Comparison of ENCODE assay signal across 21 cellular contexts in the genomic region with DNA sequence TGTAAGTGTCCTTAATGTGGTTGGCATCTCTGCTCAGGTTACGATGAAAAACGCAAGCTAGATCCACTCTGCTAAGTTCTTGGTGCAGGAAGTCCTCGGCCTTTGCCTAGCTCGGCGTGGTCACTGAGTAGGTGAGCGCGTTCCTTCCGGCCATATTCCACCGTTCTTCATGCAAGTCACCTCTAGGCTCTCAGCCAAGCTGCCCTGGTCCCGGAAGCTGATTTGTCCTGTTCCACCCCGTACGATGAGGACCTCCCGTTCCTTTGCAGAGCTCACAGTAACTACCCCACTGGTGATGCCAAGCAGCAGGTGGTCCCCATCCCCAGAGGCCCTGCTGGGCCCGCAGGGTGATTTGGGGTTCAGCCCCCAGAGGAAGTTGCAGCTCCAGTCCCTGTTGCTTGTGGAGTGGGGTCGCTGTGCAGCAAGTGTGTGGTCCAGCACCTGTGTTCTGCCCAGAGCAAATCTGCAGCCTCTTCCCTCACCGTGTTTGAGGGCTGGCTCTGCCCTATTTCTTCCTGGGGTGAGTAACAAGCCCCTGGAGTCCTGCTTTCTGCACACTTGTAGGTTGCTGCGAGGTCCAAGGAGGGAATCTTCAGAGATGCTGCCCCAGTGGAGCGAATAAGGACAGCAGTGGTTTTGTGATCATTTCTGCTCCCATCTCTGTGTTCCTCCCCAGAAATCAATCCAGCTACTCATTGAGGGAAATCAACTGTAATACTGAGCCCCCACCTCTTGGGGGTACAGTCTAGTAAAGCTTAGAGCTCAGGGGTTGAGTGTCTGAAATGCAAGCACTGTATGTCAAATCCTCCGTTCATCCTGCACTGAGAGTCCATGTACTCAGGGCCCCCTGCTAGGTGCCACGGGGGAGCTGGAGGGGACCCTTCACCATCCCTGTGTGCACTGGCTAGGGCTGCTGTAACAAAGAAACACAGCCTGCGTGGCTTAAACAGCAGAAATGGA. TPM values are rescaled to one million over a fixed set of nuclear protein-coding genes. Genes with fewer than 3 reads are reported as not detected.
A peak's percentile ranks its signal among the peaks of the same experiment; 100 is the strongest.
DNase-seq lines count a peak whose midpoint lies in the region; ATAC-seq and TF ChIP-seq lines count a peak whose summit lies in the region.
"Had no signal": no experiment of that assay in that cellular context is flagged by ENCODE, and none has a peak within 500 bp of the region (broad histone marks: within the 10 kb centered on the region; RNA-seq: fewer than 3 reads in every experiment).

No MANE protein-coding gene starts in this region.

- ATAC-seq in GM21723 (IDR thresholded peaks at IDR 0.05; ENCODE audit: unreplicated experiment) (no peak), GM18909 (IDR thresholded peaks at IDR 0.05; ENCODE audit: poor library complexity, unreplicated experiment) (no peak), GM21717 (IDR thresholded peaks at IDR 0.05; ENCODE audit: unreplicated experiment) (no peak)
- ATAC-seq: effector memory CD8-positive, alpha-beta T cell had no signal

- TF ChIP-seq CTCF in KMS-11 (conservative IDR thresholded peaks at IDR 0.05; ENCODE audit: low read depth, low read length) (0 out of 2 replicates have a peak, but pooled peaks have one; percentile 17), astrocyte of the cerebellum (IDR thresholded peaks at IDR 0.05; ENCODE audit: low read depth, low read length, missing control alignments) (peak; percentile 8)

- H3K4me1 ChIP-seq in KMS-11 (ENCODE audit: low read depth, poor library complexity, severe bottlenecking), result no peaks in the 10 kb centered on the region
- H3K4me1 ChIP-seq: HAP-1, parathyroid adenoma, vagina had no signal

- H4K20me1 ChIP-seq in KMS-11 (ENCODE audit: insufficient read depth), result no peaks in the 10 kb centered on the region

- no peak overlapping the region for H2AFZ ChIP-seq in KMS-11 (ENCODE audit: low read depth)
- H2AFZ ChIP-seq: parathyroid adenoma had no signal

- H3K27ac ChIP-seq in KMS-11, result no peak overlapping the region
- H3K27ac ChIP-seq: parathyroid adenoma, vagina had no signal

- in situ Hi-C loops in astrocyte of the cerebellum (cut with HindIII; ENCODE audit: low sequenced_read_pairs), result no loop called here

- H3K79me2 ChIP-seq in KMS-11 (ENCODE audit: insufficient read depth, low read depth), result no peaks in the 10 kb centered on the region
- H3K79me2 ChIP-seq: parathyroid adenoma had no signal

- H3K36me3 ChIP-seq in KMS-11 (ENCODE audit: insufficient read depth), result no peaks in the 10 kb centered on the region
- H3K36me3 ChIP-seq: HAP-1, vagina had no signal

- H3K4me3 ChIP-seq in KMS-11 (IDR thresholded peaks at IDR 0.05; ENCODE audit: insufficient read depth, low read depth, low read length), result no peak overlapping the region
- H3K4me3 ChIP-seq in astrocyte of the cerebellum (ENCODE audit: low read depth, low read length), result no peak overlapping the region
- H3K4me3 ChIP-seq: HAP-1, vagina had no signal

- no peaks in the 10 kb centered on the region; the same call in 1 of the 2 replicates for H3K27me3 ChIP-seq in KMS-11 (ENCODE audit: insufficient read depth, low read depth)
- H3K27me3 ChIP-seq: vagina had no signal

- intact Hi-C loops in posterior vena cava (cut with DNase I), result no loop called here

- no peak overlapping the region for H3K9ac ChIP-seq in KMS-11
- H3K9ac ChIP-seq: parathyroid adenoma had no signal

- no peak overlapping the region for H3K4me2 ChIP-seq in KMS-11

- DNase-seq in DMS53 (lab: John Stamatoyannopoulos, UW) (peak; percentile 83), astrocyte of the cerebellum (ENCODE audit: low read depth) (no peak), posterior vena cava (ENCODE audit: low spot score) (peak; percentile 63)
- DNase-seq: activated CD4-positive, alpha-beta T cell treated with anti-CD3 and anti-CD28 coated beads for 48 hours; activated gamma-delta T cell treated with Interleukin-2 at 50 U/mL for 16 hours; amygdala; cerebellar nuclear complex; effector memory CD8-positive, alpha-beta T cell; Kasumi-1; NCI-H226; NK-92 treated with Interleukin-12 subunit alpha and Interleukin-12 subunit beta, amount 100 ng/mL, for 24 hours; stimulated activated CD4-positive, alpha-beta T cell treated with anti-CD3 and anti-CD28 coated beads, Interleukin-4, amount 100 ng/mL, for 24 hours; substantia nigra had no signal

RNA-seq across cellular contexts. Expression of a gene that starts 2.3 kb away (rescaled TPM):
- not detected for total RNA-seq in posterior vena cava
- total RNA-seq: skeletal muscle tissue, vagina had no signal
